8 cellular contexts compared by ENCODE assay signal in genomic region chr1:156751724-156752481, GRCh38. TPM values are rescaled to one million over a fixed set of nuclear protein-coding genes. Genes with fewer than 3 reads are reported as not detected.
A peak's percentile ranks its signal among the peaks of the same experiment; 100 is the strongest.
DNase-seq lines count a peak whose midpoint lies in the region; ATAC-seq and TF ChIP-seq lines count a peak whose summit lies in the region.

No MANE protein-coding gene starts in this region.

- peaks cover 12% of the 10 kb centered on the region for H3K27me3 Mint-ChIP-seq in GM23338 (ENCODE audit: insufficient read depth, low read depth, poor library complexity)
- no peaks in the 10 kb centered on the region for H3K27me3 Mint-ChIP-seq in natural killer cell treated with Interleukin-12 subunit alpha and Interleukin-12 subunit beta and Interleukin-15 and Interleukin-18, amount 100 ng/mL, for 72 hours

- DNase-seq in DND-41 (peak; percentile 99), GM23338 (ENCODE audit: low spot score) (peak; percentile 98), RWPE2 (ENCODE audit: low spot score) (peak; percentile 96), fibroblast of pulmonary artery (ENCODE audit: low read depth) (peak; percentile 97)
- peak; percentile 96 for DNase-seq in activated effector memory CD4-positive, alpha-beta T cell treated with Interleukin-2 at 50 U/mL for 16 hours
- DNase-seq in natural killer cell treated with Interleukin-12 subunit alpha and Interleukin-12 subunit beta and Interleukin-15 and Interleukin-18, amount 100 ng/mL, for 72 hours (ENCODE audit: low spot score) = peak; percentile 95
- DNase-seq in stimulated activated naive CD4-positive, alpha-beta T cell (lab: John Stamatoyannopoulos, UW) = peak; percentile 91 to 97 (median 96)

- no peaks in the 10 kb centered on the region for H3K27me3 ChIP-seq in DND-41 (ENCODE audit: insufficient read depth, low read length, poor library complexity)
- H3K27me3 ChIP-seq in GM23338 (ENCODE audit: insufficient read depth) = no peaks in the 10 kb centered on the region
- H3K27me3 ChIP-seq in Loucy (ENCODE audit: insufficient read depth, low read length, poor library complexity, severe bottlenecking) = peaks cover 6% of the 10 kb centered on the region
- H3K27me3 ChIP-seq in RWPE2 (ENCODE audit: insufficient read depth, poor library complexity, severe bottlenecking) = no peaks in the 10 kb centered on the region

- peaks cover 80% of the 10 kb centered on the region for H3K79me2 ChIP-seq in DND-41 (ENCODE audit: insufficient read depth, low read length)
- peaks cover 54% of the 10 kb centered on the region for H3K79me2 ChIP-seq in GM23338 (replicated peaks; ENCODE audit: insufficient read depth)
- H3K79me2 ChIP-seq in Loucy (ENCODE audit: insufficient read depth, low read length) = peaks cover 68% of the 10 kb centered on the region

- H3K4me2 ChIP-seq in DND-41 (ENCODE audit: insufficient read depth, low read length) = peak overlapping the region; percentile 88
- peak overlapping the region; percentile 78 for H3K4me2 ChIP-seq in GM23338
- peak overlapping the region; percentile 85 for H3K4me2 ChIP-seq in Loucy (ENCODE audit: low read depth, low read length, poor library complexity, severe bottlenecking)

- peaks cover 21% of the 10 kb centered on the region for H3K36me3 Mint-ChIP-seq in GM23338 (ENCODE audit: low read depth)
- H3K36me3 Mint-ChIP-seq in natural killer cell treated with Interleukin-12 subunit alpha and Interleukin-12 subunit beta and Interleukin-15 and Interleukin-18, amount 100 ng/mL, for 72 hours = peaks cover 4% of the 10 kb centered on the region

- peak overlapping the region; percentile 89 for H3K4me3 Mint-ChIP-seq in GM23338
- peak overlapping the region; percentile 97 for H3K4me3 Mint-ChIP-seq in natural killer cell treated with Interleukin-12 subunit alpha and Interleukin-12 subunit beta and Interleukin-15 and Interleukin-18, amount 100 ng/mL, for 72 hours

- peak overlapping the region; percentile 97 for H3K27ac Mint-ChIP-seq in GM23338
- H3K27ac Mint-ChIP-seq in natural killer cell treated with Interleukin-12 subunit alpha and Interleukin-12 subunit beta and Interleukin-15 and Interleukin-18, amount 100 ng/mL, for 72 hours = peak overlapping the region; percentile 85 to 97

- H3K4me3 ChIP-seq in DND-41 (ENCODE audit: low read depth in 1 of 2, low read length in 2 of 2) (peak overlapping the region; percentile 87 to 89), GM23338 (peak overlapping the region; percentile 99), Loucy (ENCODE audit: low read length, poor library complexity, severe bottlenecking) (peak overlapping the region; percentile 90), RWPE2 (ENCODE audit: severe bottlenecking) (peak overlapping the region; percentile 67), fibroblast of pulmonary artery (replicated peaks; ENCODE audit: low read depth, low read length) (peak overlapping the region; percentile 93)

- H3K9ac ChIP-seq in DND-41 (ENCODE audit: low read depth, low read length) (peak overlapping the region; percentile 97), Loucy (ENCODE audit: low read depth, low read length, poor library complexity, severe bottlenecking) (peak overlapping the region; percentile 98)

- H3K4me1 ChIP-seq in DND-41 (ENCODE audit: insufficient read depth, low read length) = peaks cover 49% of the 10 kb centered on the region
- H3K4me1 ChIP-seq in GM23338 (ENCODE audit: insufficient read depth) = peaks cover 39% of the 10 kb centered on the region
- peaks cover 25% of the 10 kb centered on the region for H3K4me1 ChIP-seq in Loucy (ENCODE audit: insufficient read depth, low read length, poor library complexity, severe bottlenecking)
- peaks cover 28% of the 10 kb centered on the region for H3K4me1 ChIP-seq in RWPE2 (ENCODE audit: insufficient read depth, poor library complexity, severe bottlenecking)

- H3K9me3 Mint-ChIP-seq in GM23338 = no peaks in the 10 kb centered on the region
- H3K9me3 Mint-ChIP-seq in natural killer cell treated with Interleukin-12 subunit alpha and Interleukin-12 subunit beta and Interleukin-15 and Interleukin-18, amount 100 ng/mL, for 72 hours = no peaks in the 10 kb centered on the region

- peaks cover 33% of the 10 kb centered on the region for H4K20me1 ChIP-seq in DND-41 (ENCODE audit: insufficient read depth, low read length)
- peaks cover 7% of the 10 kb centered on the region; the same call in 1 of the 2 replicates for H4K20me1 ChIP-seq in GM23338 (replicated peaks; ENCODE audit: insufficient read depth)
- peaks cover 28% of the 10 kb centered on the region for H4K20me1 ChIP-seq in Loucy (ENCODE audit: insufficient read depth, low read length, poor library complexity, severe bottlenecking)

- H3K36me3 ChIP-seq in DND-41 (ENCODE audit: insufficient read depth, low read length) (peaks cover 29% of the 10 kb centered on the region), GM23338 (ENCODE audit: insufficient read depth) (no peaks in the 10 kb centered on the region), Loucy (ENCODE audit: insufficient read depth, low read length) (no peaks in the 10 kb centered on the region), RWPE2 (ENCODE audit: low read depth) (peaks cover 19% of the 10 kb centered on the region)

- H2AFZ ChIP-seq in DND-41 (ENCODE audit: low read depth, low read length) = peak overlapping the region; percentile 81
- peak overlapping the region; percentile 89 for H2AFZ ChIP-seq in GM23338
- peak overlapping the region; percentile 94 for H2AFZ ChIP-seq in Loucy (ENCODE audit: low read length)

- H3F3A ChIP-seq in GM23338 (replicated peaks; ENCODE audit: low read depth) = peaks cover 29% of the 10 kb centered on the region
- H3F3A ChIP-seq in Loucy (ENCODE audit: low read depth) = no peaks in the 10 kb centered on the region

- H3K4me1 Mint-ChIP-seq in GM23338 = peaks cover 38% of the 10 kb centered on the region
- H3K4me1 Mint-ChIP-seq in natural killer cell treated with Interleukin-12 subunit alpha and Interleukin-12 subunit beta and Interleukin-15 and Interleukin-18, amount 100 ng/mL, for 72 hours (ENCODE audit: low read depth in 2 of 2) = peaks cover 42 to 45% of the 10 kb centered on the region in 2 donors

- H3K9me2 ChIP-seq in GM23338 (ENCODE audit: insufficient read depth) (no peaks in the 10 kb centered on the region), Loucy (replicated peaks; ENCODE audit: low read depth, low read length) (no peaks in the 10 kb centered on the region)

- peak; percentile 83 for ATAC-seq in DND-41 (ENCODE audit: insufficient read depth, low read depth)
- peak; percentile 73 for ATAC-seq in GM23338
- peak; percentile 47 for ATAC-seq in RWPE2 (ENCODE audit: low read depth)
- ATAC-seq in natural killer cell treated with Interleukin-12 subunit alpha and Interleukin-12 subunit beta and Interleukin-15 and Interleukin-18, amount 100 ng/mL, for 72 hours = peak; percentile 92 to 94

- TF ChIP-seq CTCF in DND-41 (IDR thresholded peaks at IDR 0.05; ENCODE audit: borderline replicate concordance, extremely low read depth, low read length, poor library complexity, severe bottlenecking) (no peak), GM23338 (conservative IDR thresholded peaks at IDR 0.05; ENCODE audit: low read depth in 2 of 2) (no peak), Loucy (conservative IDR thresholded peaks at IDR 0.05; ENCODE audit: low read length) (no peak), RWPE2 (IDR thresholded peaks at IDR 0.05; ENCODE audit: poor library complexity, severe bottlenecking) (no peak), fibroblast of pulmonary artery (IDR thresholded peaks at IDR 0.05; ENCODE audit: low read length, missing control alignments) (no peak)

- H3K27ac ChIP-seq in DND-41 (ENCODE audit: low read length) = peak overlapping the region; percentile 91
- peak overlapping the region; percentile 97 for H3K27ac ChIP-seq in GM23338 (ENCODE audit: low read depth)
- H3K27ac ChIP-seq in RWPE2 (ENCODE audit: poor library complexity, severe bottlenecking) = peak overlapping the region; percentile 98

- no peaks in the 10 kb centered on the region for H3K9me3 ChIP-seq in DND-41 (ENCODE audit: insufficient read depth, low read length, severe bottlenecking)
- H3K9me3 ChIP-seq in Loucy (ENCODE audit: insufficient read depth, low read depth, low read length) = no peaks in the 10 kb centered on the region
- no peaks in the 10 kb centered on the region for H3K9me3 ChIP-seq in RWPE2 (ENCODE audit: severe bottlenecking)

TF ChIP-seq in GM23338, 12 proteins besides CTCF, POLR2A, EP300 and RAD21 (continues in another document):
- TF ChIP-seq EZH2phosphoT487 (IDR thresholded peaks at IDR 0.05; ENCODE audit: unreplicated experiment) (no peak), CREB1 (CRISPR knock-in tag; IDR thresholded peaks at IDR 0.05; ENCODE audit: low read depth) (peak; percentile 73), POLR2AphosphoS5 (IDR thresholded peaks at IDR 0.05; ENCODE audit: low read depth) (peak; percentile 53)

RNA-seq across cellular contexts. Expression of gene HDGF, which starts 0.4 kb away (rescaled TPM):
- 230 and 251 TPM in 2 replicates for total RNA-seq in GM23338 (2014; rRNA removed; shearing (Covaris generic))
- 106 and 126 TPM in 2 replicates for polyA plus RNA-seq in GM23338 (2016; fragmentation: Nextera tagmentation; extraction: Ambion mirVana)
- total RNA-seq in natural killer cell treated with Interleukin-12 subunit alpha and Interleukin-12 subunit beta and Interleukin-15 and Interleukin-18, amount 100 ng/mL, for 72 hours = 100 to 1,000 TPM; 208 to 308 TPM

RNA-seq across cellular contexts. Expression of gene MRPL24, which starts 11.0 kb away (rescaled TPM):
- total RNA-seq in GM23338 (2014; rRNA removed; shearing (Covaris generic)) = 18.8 and 23.8 TPM in 2 replicates
- polyA plus RNA-seq in GM23338 (2016; fragmentation: Nextera tagmentation; extraction: Ambion mirVana) = 45.7 and 52.4 TPM in 2 replicates
- 10 to 100 TPM; 52.9 to 71.2 TPM for total RNA-seq in natural killer cell treated with Interleukin-12 subunit alpha and Interleukin-12 subunit beta and Interleukin-15 and Interleukin-18, amount 100 ng/mL, for 72 hours

RNA-seq across cellular contexts. Expression of gene PRCC, which starts 15.4 kb away (rescaled TPM):
- 58.6 and 72.9 TPM in 2 replicates for total RNA-seq in GM23338 (2014; rRNA removed; shearing (Covaris generic))
- polyA plus RNA-seq in GM23338 (2016; fragmentation: Nextera tagmentation; extraction: Ambion mirVana) = 65.3 and 66.2 TPM in 2 replicates
- 100 to 1,000 TPM in 1 of 2 donors, 10 to 100 TPM in 1; 86.2 to 116 TPM for total RNA-seq in natural killer cell treated with Interleukin-12 subunit alpha and Interleukin-12 subunit beta and Interleukin-15 and Interleukin-18, amount 100 ng/mL, for 72 hours

RNA-seq across cellular contexts. Expression of gene ISG20L2, which starts 23.3 kb away (rescaled TPM):
- total RNA-seq in GM23338 (2014; rRNA removed; shearing (Covaris generic)) = 34.9 and 50.9 TPM in 2 replicates
- 22.2 and 23.1 TPM in 2 replicates for polyA plus RNA-seq in GM23338 (2016; fragmentation: Nextera tagmentation; extraction: Ambion mirVana)
- 10 to 100 TPM; 67.5 to 97.5 TPM for total RNA-seq in natural killer cell treated with Interleukin-12 subunit alpha and Interleukin-12 subunit beta and Interleukin-15 and Interleukin-18, amount 100 ng/mL, for 72 hours

RNA-seq across cellular contexts. Expression of gene METTL25B, which starts 23.6 kb away (rescaled TPM):
- 12.9 and 18.3 TPM in 2 replicates for total RNA-seq in GM23338 (2014; rRNA removed; shearing (Covaris generic))
- polyA plus RNA-seq in GM23338 (2016; fragmentation: Nextera tagmentation; extraction: Ambion mirVana) = 18.1 and 21.1 TPM in 2 replicates
- 10 to 100 TPM; 33.0 to 37.4 TPM for total RNA-seq in natural killer cell treated with Interleukin-12 subunit alpha and Interleukin-12 subunit beta and Interleukin-15 and Interleukin-18, amount 100 ng/mL, for 72 hours

Comparison
In these comparisons a context has a peak if more than half of its experiments do, and no peak if none do; other contexts are left out.
1. Peak in every context shown above with its lines: DNase-seq, ATAC-seq, H3K4me3 ChIP-seq and H3K27ac ChIP-seq.